ENCODE assay signal across 1 cellular context in the genomic region with DNA sequence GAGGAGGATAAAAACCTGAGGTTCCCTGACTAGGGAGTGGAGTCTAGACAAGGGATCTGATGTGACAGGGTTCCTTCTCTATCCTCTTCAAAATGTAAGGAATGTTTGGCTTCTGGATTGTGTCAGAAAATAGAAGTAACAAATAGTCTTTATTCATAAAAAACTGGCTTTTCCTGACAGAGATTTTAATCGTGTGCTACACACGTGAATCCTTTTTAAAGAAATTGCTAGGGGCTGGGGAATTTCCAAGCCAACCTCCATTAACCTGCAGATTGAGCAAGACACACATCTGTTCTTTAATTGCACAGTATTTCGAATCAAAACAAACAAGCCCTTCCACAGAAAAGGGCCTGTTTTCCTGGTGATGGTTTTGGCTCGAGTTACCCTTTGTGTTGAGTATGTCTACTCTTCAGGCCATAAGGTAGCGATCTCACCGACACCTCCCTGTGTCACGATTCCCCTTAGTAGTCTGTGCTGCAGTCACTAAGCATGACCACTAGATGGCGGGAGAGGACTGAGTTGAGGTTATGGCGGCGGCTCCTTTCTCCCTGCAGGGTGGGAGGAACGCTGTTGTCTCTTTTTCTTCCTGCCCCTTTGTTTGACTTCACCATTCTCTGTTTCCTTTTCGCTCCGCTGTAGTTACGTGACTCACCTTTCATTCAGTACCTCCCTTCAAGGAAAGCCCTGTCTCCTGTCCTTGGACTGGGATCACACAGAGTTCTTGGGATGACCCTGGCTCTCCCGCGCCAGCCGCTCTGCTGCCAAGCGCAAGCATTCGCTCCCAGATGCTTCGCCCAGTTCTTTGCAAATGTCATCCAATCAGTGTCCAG.
TF ChIP-seq lines count a peak whose summit lies in the region.

No MANE protein-coding gene starts in this region.

TF ChIP-seq in GM12878, 131 proteins besides CTCF, POLR2A, EP300 and RAD21 (continued from another document):
- no peak for TF ChIP-seq ZNF384 (IDR thresholded peaks at IDR 0.05; ENCODE audit: borderline replicate concordance, low read depth, low read length)
- TF ChIP-seq, protein P1, sequence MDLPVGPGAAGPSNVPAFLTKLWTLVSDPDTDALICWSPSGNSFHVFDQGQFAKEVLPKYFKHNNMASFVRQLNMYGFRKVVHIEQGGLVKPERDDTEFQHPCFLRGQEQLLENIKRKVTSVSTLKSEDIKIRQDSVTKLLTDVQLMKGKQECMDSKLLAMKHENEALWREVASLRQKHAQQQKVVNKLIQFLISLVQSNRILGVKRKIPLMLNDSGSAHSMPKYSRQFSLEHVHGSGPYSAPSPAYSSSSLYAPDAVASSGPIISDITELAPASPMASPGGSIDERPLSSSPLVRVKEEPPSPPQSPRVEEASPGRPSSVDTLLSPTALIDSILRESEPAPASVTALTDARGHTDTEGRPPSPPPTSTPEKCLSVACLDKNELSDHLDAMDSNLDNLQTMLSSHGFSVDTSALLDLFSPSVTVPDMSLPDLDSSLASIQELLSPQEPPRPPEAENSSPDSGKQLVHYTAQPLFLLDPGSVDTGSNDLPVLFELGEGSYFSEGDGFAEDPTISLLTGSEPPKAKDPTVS (IDR thresholded peaks at IDR 0.05; ENCODE audit: low read depth, low read length): no peak
- TF ChIP-seq, protein P2, sequence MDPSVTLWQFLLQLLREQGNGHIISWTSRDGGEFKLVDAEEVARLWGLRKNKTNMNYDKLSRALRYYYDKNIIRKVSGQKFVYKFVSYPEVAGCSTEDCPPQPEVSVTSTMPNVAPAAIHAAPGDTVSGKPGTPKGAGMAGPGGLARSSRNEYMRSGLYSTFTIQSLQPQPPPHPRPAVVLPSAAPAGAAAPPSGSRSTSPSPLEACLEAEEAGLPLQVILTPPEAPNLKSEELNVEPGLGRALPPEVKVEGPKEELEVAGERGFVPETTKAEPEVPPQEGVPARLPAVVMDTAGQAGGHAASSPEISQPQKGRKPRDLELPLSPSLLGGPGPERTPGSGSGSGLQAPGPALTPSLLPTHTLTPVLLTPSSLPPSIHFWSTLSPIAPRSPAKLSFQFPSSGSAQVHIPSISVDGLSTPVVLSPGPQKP (IDR thresholded peaks at IDR 0.05; ENCODE audit: low read depth, low read length): no peak
- TF ChIP-seq MXI1 (IDR thresholded peaks at IDR 0.05; ENCODE audit: low read depth, low read length): 0 out of 2 replicates have a peak, but pooled peaks have one; percentile 29
- TF ChIP-seq ESRRA (IDR thresholded peaks at IDR 0.05; ENCODE audit: low read length): no peak
- TF ChIP-seq, protein P3, sequence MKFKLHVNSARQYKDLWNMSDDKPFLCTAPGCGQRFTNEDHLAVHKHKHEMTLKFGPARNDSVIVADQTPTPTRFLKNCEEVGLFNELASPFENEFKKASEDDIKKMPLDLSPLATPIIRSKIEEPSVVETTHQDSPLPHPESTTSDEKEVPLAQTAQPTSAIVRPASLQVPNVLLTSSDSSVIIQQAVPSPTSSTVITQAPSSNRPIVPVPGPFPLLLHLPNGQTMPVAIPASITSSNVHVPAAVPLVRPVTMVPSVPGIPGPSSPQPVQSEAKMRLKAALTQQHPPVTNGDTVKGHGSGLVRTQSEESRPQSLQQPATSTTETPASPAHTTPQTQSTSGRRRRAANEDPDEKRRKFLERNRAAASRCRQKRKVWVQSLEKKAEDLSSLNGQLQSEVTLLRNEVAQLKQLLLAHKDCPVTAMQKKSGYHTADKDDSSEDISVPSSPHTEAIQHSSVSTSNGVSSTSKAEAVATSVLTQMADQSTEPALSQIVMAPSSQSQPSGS (IDR thresholded peaks at IDR 0.05; ENCODE audit: low read length): no peak
- no peak for TF ChIP-seq MYB (IDR thresholded peaks at IDR 0.05; ENCODE audit: borderline replicate concordance, low read depth, low read length)
- TF ChIP-seq ZBED1 (IDR thresholded peaks at IDR 0.05; ENCODE audit: borderline replicate concordance): peak; percentile 95
- TF ChIP-seq, protein P4, sequence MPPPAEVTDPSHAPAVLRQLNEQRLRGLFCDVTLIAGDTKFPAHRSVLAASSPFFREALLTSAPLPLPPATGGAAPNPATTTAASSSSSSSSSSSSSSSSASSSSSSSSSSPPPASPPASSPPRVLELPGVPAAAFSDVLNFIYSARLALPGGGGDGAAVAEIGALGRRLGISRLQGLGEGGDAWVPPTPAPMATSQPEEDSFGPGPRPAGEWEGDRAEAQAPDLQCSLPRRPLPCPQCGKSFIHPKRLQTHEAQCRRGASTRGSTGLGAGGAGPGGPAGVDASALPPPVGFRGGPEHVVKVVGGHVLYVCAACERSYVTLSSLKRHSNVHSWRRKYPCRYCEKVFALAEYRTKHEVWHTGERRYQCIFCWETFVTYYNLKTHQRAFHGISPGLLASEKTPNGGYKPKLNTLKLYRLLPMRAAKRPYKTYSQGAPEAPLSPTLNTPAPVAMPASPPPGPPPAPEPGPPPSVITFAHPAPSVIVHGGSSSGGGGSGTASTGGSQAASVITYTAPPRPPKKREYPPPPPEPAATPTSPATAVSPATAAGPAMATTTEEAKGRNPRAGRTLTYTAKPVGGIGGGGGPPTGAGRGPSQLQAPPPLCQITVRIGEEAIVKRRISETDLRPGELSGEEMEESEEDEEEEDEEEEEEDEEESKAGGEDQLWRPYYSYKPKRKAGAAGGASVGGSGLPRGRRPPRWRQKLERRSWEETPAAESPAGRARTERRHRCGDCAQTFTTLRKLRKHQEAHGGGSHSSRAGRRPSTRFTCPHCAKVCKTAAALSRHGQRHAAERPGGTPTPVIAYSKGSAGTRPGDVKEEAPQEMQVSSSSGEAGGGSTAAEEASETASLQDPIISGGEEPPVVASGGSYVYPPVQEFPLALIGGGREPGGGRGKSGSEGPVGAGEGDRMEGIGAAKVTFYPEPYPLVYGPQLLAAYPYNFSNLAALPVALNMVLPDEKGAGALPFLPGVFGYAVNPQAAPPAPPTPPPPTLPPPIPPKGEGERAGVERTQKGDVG (CRISPR knock-in tag; IDR thresholded peaks at IDR 0.05): no peak
- TF ChIP-seq BACH1 (IDR thresholded peaks at IDR 0.05; ENCODE audit: borderline replicate concordance): 0 out of 2 replicates have a peak, but pooled peaks have one; percentile 41
- peak; percentile 49; the same call in 1 of the 2 replicates for TF ChIP-seq IRF4 (IDR thresholded peaks at IDR 0.05; ENCODE audit: low read depth, low read length)
- TF ChIP-seq, protein P5, sequence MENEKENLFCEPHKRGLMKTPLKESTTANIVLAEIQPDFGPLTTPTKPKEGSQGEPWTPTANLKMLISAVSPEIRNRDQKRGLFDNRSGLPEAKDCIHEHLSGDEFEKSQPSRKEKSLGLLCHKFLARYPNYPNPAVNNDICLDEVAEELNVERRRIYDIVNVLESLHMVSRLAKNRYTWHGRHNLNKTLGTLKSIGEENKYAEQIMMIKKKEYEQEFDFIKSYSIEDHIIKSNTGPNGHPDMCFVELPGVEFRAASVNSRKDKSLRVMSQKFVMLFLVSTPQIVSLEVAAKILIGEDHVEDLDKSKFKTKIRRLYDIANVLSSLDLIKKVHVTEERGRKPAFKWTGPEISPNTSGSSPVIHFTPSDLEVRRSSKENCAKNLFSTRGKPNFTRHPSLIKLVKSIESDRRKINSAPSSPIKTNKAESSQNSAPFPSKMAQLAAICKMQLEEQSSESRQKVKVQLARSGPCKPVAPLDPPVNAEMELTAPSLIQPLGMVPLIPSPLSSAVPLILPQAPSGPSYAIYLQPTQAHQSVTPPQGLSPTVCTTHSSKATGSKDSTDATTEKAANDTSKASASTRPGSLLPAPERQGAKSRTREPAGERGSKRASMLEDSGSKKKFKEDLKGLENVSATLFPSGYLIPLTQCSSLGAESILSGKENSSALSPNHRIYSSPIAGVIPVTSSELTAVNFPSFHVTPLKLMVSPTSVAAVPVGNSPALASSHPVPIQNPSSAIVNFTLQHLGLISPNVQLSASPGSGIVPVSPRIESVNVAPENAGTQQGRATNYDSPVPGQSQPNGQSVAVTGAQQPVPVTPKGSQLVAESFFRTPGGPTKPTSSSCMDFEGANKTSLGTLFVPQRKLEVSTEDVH (IDR thresholded peaks at IDR 0.05; ENCODE audit: low read depth, partially characterized antibody): no peak
- TF ChIP-seq RUNX3 (IDR thresholded peaks at IDR 0.05; ENCODE audit: low read length): peak; percentile 68
- peak; percentile 36; the same call in 1 of the 2 replicates for TF ChIP-seq NBN (IDR thresholded peaks at IDR 0.05)
- TF ChIP-seq CHD1 (IDR thresholded peaks at IDR 0.05; ENCODE audit: low read depth, low read length): no peak
- TF ChIP-seq CREB1 (IDR thresholded peaks at IDR 0.05; ENCODE audit: low read depth): no peak
- TF ChIP-seq IKZF1 (conservative IDR thresholded peaks at IDR 0.05): peak; percentile 45; the same call in 1 of the 2 replicates
- peak; percentile 11 to 42; a peak in 1 of 4 replicates for TF ChIP-seq BHLHE40 (IDR thresholded peaks at IDR 0.05; ENCODE audit: borderline replicate concordance in 1 of 2, low read depth in 2 of 2, low read length in 1 of 2)
- TF ChIP-seq, protein P6, sequence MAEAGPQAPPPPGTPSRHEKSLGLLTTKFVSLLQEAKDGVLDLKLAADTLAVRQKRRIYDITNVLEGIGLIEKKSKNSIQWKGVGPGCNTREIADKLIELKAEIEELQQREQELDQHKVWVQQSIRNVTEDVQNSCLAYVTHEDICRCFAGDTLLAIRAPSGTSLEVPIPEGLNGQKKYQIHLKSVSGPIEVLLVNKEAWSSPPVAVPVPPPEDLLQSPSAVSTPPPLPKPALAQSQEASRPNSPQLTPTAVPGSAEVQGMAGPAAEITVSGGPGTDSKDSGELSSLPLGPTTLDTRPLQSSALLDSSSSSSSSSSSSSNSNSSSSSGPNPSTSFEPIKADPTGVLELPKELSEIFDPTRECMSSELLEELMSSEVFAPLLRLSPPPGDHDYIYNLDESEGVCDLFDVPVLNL (IDR thresholded peaks at IDR 0.05; ENCODE audit: low read depth, low read length): no peak
- no peak for TF ChIP-seq CBX3 (IDR thresholded peaks at IDR 0.05; ENCODE audit: borderline replicate concordance, low read depth)
- TF ChIP-seq YY1 (IDR thresholded peaks at IDR 0.05; ENCODE audit: low read depth, low read length): peak; percentile 88
- no peak for TF ChIP-seq SPI1 (IDR thresholded peaks at IDR 0.05; ENCODE audit: borderline replicate concordance, insufficient read depth, low read depth, low read length)
- TF ChIP-seq, protein P7, sequence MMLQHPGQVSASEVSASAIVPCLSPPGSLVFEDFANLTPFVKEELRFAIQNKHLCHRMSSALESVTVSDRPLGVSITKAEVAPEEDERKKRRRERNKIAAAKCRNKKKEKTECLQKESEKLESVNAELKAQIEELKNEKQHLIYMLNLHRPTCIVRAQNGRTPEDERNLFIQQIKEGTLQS (IDR thresholded peaks at IDR 0.05; ENCODE audit: borderline replicate concordance, extremely low read depth, low read depth, low read length): no peak
- no peak for TF ChIP-seq PAX5 (IDR thresholded peaks at IDR 0.05; ENCODE audit: borderline replicate concordance, low read depth, low read length)
- TF ChIP-seq, protein P8, sequence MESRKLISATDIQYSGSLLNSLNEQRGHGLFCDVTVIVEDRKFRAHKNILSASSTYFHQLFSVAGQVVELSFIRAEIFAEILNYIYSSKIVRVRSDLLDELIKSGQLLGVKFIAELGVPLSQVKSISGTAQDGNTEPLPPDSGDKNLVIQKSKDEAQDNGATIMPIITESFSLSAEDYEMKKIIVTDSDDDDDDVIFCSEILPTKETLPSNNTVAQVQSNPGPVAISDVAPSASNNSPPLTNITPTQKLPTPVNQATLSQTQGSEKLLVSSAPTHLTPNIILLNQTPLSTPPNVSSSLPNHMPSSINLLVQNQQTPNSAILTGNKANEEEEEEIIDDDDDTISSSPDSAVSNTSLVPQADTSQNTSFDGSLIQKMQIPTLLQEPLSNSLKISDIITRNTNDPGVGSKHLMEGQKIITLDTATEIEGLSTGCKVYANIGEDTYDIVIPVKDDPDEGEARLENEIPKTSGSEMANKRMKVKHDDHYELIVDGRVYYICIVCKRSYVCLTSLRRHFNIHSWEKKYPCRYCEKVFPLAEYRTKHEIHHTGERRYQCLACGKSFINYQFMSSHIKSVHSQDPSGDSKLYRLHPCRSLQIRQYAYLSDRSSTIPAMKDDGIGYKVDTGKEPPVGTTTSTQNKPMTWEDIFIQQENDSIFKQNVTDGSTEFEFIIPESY (IDR thresholded peaks at IDR 0.05): no peak
- 0 out of 2 replicates have a peak, but pooled peaks have one; percentile 17 for TF ChIP-seq MTA2 (IDR thresholded peaks at IDR 0.05; ENCODE audit: low read depth)
- TF ChIP-seq, protein P9, sequence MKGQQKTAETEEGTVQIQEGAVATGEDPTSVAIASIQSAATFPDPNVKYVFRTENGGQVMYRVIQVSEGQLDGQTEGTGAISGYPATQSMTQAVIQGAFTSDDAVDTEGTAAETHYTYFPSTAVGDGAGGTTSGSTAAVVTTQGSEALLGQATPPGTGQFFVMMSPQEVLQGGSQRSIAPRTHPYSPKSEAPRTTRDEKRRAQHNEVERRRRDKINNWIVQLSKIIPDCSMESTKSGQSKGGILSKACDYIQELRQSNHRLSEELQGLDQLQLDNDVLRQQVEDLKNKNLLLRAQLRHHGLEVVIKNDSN (IDR thresholded peaks at IDR 0.05; ENCODE audit: borderline replicate concordance, extremely low read length, insufficient read depth, low read depth, low read length): no peak
- TF ChIP-seq SMC3 (IDR thresholded peaks at IDR 0.05; ENCODE audit: borderline replicate concordance, low read length): peak; percentile 91
- TF ChIP-seq CHD2 (IDR thresholded peaks at IDR 0.05; ENCODE audit: borderline replicate concordance, low read depth, low read length): no peak
- TF ChIP-seq YBX1 (IDR thresholded peaks at IDR 0.05): no peak
- TF ChIP-seq, protein P10, sequence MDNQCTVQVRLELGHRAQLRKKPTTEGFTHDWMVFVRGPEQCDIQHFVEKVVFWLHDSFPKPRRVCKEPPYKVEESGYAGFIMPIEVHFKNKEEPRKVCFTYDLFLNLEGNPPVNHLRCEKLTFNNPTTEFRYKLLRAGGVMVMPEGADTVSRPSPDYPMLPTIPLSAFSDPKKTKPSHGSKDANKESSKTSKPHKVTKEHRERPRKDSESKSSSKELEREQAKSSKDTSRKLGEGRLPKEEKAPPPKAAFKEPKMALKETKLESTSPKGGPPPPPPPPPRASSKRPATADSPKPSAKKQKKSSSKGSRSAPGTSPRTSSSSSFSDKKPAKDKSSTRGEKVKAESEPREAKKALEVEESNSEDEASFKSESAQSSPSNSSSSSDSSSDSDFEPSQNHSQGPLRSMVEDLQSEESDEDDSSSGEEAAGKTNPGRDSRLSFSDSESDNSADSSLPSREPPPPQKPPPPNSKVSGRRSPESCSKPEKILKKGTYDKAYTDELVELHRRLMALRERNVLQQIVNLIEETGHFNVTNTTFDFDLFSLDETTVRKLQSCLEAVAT (IDR thresholded peaks at IDR 0.05): 0 out of 2 replicates have a peak, but pooled peaks have one; percentile 28
- TF ChIP-seq RELA (IDR thresholded peaks at IDR 0.05; ENCODE audit: borderline replicate concordance, partially characterized antibody): peak; percentile 18
TF ChIP-seq in GM12878: peak in this region for 17.
